In the genomic region with DNA sequence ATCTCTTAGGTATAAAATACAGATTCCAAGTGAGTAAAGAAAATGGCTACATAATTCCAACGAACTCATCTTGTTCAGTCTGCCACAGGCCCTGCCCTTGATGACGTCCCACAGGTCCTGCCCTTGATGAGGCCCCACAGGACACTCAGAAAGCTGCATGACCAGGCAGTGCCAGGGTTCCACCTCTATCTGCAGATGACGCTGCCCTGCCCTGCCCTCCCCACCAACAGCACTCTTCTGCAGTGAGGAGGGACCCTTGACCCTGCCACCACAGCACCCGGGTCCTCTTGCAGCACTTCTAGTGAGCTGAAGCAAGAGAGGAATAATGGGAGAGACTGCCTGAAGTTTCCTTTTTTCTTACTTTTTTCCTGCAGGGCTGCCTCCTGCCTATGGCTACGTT, we compare ENCODE assay signal across 16 cellular contexts.
DNase-seq lines count a peak whose midpoint lies in the region; ATAC-seq and TF ChIP-seq lines count a peak whose summit lies in the region.
"Had no signal": no experiment of that assay in that cellular context is flagged by ENCODE, and none has a peak within 500 bp of the region (broad histone marks: within the 10 kb centered on the region; RNA-seq: fewer than 3 reads in every experiment).

No MANE protein-coding gene starts in this region.

- H3K4me3 ChIP-seq in Peyer's patch (no peak overlapping the region), neuronal stem cell (ENCODE audit: low read length in 2 of 2) (no peak overlapping the region)
- H3K4me3 ChIP-seq: psoas muscle had no signal

- no peak overlapping the region for H2BK120ac ChIP-seq in neuronal stem cell (ENCODE audit: low read depth, low read length)

- ATAC-seq in HG03196 (IDR thresholded peaks at IDR 0.05; ENCODE audit: unreplicated experiment): no peak
- ATAC-seq in GM18511 (IDR thresholded peaks at IDR 0.05; ENCODE audit: unreplicated experiment): no peak
- ATAC-seq: activated CD8-positive, alpha-beta T cell treated with anti-CD3 and anti-CD28 coated beads, Interleukin-2, amount 10 ng/mL, durations not matched to agents 7 days and 5 days; PC-3; psoas muscle had no signal

- H3K23ac ChIP-seq in neuronal stem cell (ENCODE audit: low read depth, low read length, poor library complexity): no peak overlapping the region

- H3K14ac ChIP-seq in neuronal stem cell (ENCODE audit: low read length): no peak overlapping the region

- peak; percentile 67 for DNase-seq in Daoy (ENCODE audit: low read depth)
- DNase-seq in Peyer's patch: peak in 2 of 3 donors; percentile 70 to 73
- DNase-seq in erythroblast (lab: John Stamatoyannopoulos, UW): peak; percentile 90 to 91
- no peak for DNase-seq in neuronal stem cell (ENCODE audit: low spot score)
- no peak for DNase-seq in HCEC 1CT
- no peak for DNase-seq in activated CD4-positive, alpha-beta T cell treated with anti-CD3 and anti-CD28 coated beads for 48 hours
- DNase-seq: activated CD8-positive, alpha-beta T cell treated with anti-CD3 and anti-CD28 coated beads, Interleukin-2, amount 10 ng/mL, durations not matched to agents 7 days and 5 days; C1 segment of cervical spinal cord; central memory CD4-positive, alpha-beta T cell; NCI-H1092; NCI-H345; PC-3; psoas muscle; T-helper 9 cell had no signal

- H3K9ac ChIP-seq in neuronal stem cell (ENCODE audit: low read depth, low read length, poor library complexity): no peak overlapping the region

- H4K91ac ChIP-seq in neuronal stem cell (ENCODE audit: low read depth, low read length, poor library complexity): no peak overlapping the region

- no peak overlapping the region for H4K8ac ChIP-seq in neuronal stem cell (ENCODE audit: low read depth, low read length)

- H3K36me3 ChIP-seq in Peyer's patch (peaks cover 0 to 8% (median 0%) of the 10 kb centered on the region in 3 donors), neuronal stem cell (replicated peaks in 1 of 2; ENCODE audit: control insufficient read depth in 2 of 2, insufficient read depth in 2 of 2, low read length in 2 of 2) (peaks cover 3 to 17% of the 10 kb centered on the region in 2 donors)

- peak in 1 of 2 donors; percentile 11 for TF ChIP-seq POLR2A in Peyer's patch (IDR thresholded peaks at IDR 0.05)
- peak; percentile 64 for TF ChIP-seq POLR2A in erythroblast (IDR thresholded peaks at IDR 0.05; ENCODE audit: low read length)

- peak overlapping the region in 2 of 4 donors; percentile 11 to 64 for H3K27ac ChIP-seq in Peyer's patch
- no peak overlapping the region for H3K27ac ChIP-seq in neuronal stem cell (replicated peaks; ENCODE audit: low read length)
- H3K27ac ChIP-seq: psoas muscle had no signal

- H3K18ac ChIP-seq in neuronal stem cell (ENCODE audit: low read length): peak overlapping the region; percentile 66

- TF ChIP-seq CTCF in Peyer's patch (IDR thresholded peaks at IDR 0.05): no peak

- H3K27me3 ChIP-seq in Peyer's patch (no peaks in the 10 kb centered on the region), neuronal stem cell (ENCODE audit: control insufficient read depth in 3 of 3, insufficient read depth in 3 of 3, low read depth in 1 of 3, low read length in 3 of 3) (no peaks in the 10 kb centered on the region)

- H3K4ac ChIP-seq in neuronal stem cell (ENCODE audit: low read length): no peak overlapping the region

- H2BK15ac ChIP-seq in neuronal stem cell (ENCODE audit: low read length): no peak overlapping the region

- peaks cover 0 to 13% (median 0%) of the 10 kb centered on the region in 4 donors for H3K4me1 ChIP-seq in Peyer's patch
- no peaks in the 10 kb centered on the region for H3K4me1 ChIP-seq in neuronal stem cell (ENCODE audit: control insufficient read depth in 2 of 2, insufficient read depth in 1 of 2, low read depth in 1 of 2, low read length in 2 of 2)

- peaks cover 2% of the 10 kb centered on the region for H3K79me1 ChIP-seq in neuronal stem cell (ENCODE audit: low read depth, low read length)

- H2AK5ac ChIP-seq in neuronal stem cell (ENCODE audit: low read depth, low read length): no peak overlapping the region

- H2BK12ac ChIP-seq in neuronal stem cell (ENCODE audit: low read length): no peak overlapping the region

- H2AFZ ChIP-seq in neuronal stem cell (ENCODE audit: low read length): no peak overlapping the region

- no CpG with 5 or more reads among the region's 5 CpGs for WGBS in neuronal stem cell (ENCODE audit: extremely low coverage in 2 of 2, insufficient read length in 2 of 2, insufficient replicate concordance in 1 of 2), 2 donors

- H3K9me3 ChIP-seq in Peyer's patch (no peaks in the 10 kb centered on the region), neuronal stem cell (replicated peaks in 1 of 2; ENCODE audit: control insufficient read depth in 2 of 2, insufficient read depth in 1 of 2, low read depth in 1 of 2, low read length in 2 of 2) (peaks cover 0 to 4% of the 10 kb centered on the region in 2 donors)
- H3K9me3 ChIP-seq: psoas muscle had no signal

- no peak overlapping the region for H2BK5ac ChIP-seq in neuronal stem cell (ENCODE audit: low read length)

- no peak overlapping the region for H3K4me2 ChIP-seq in neuronal stem cell (ENCODE audit: insufficient read depth, low read length, poor library complexity, severe bottlenecking)

Comparison
In these comparisons a context has a peak if more than half of its experiments do, and no peak if none do; other contexts are left out.
1. DNase-seq: peak in Daoy (single experiment), Peyer's patch (2 of 3) and erythroblast (2 of 2); none in neuronal stem cell (single experiment), HCEC 1CT (single experiment) and activated CD4-positive, alpha-beta T cell treated with anti-CD3 and anti-CD28 coated beads for 48 hours (single experiment).